Comparison of ENCODE assay signal across 18 cellular contexts in genomic region chrX:108130889-108131288, GRCh38. TPM values are rescaled to one million over a fixed set of nuclear protein-coding genes. Genes with fewer than 3 reads are reported as not detected.
DNase-seq lines count a peak whose midpoint lies in the region; ATAC-seq, FAIRE-seq and TF ChIP-seq lines count a peak whose summit lies in the region.
"Had no signal": no experiment of that assay in that cellular context is flagged by ENCODE, and none has a peak within 500 bp of the region (broad histone marks: within the 10 kb centered on the region; RNA-seq: fewer than 3 reads in every experiment).

No MANE protein-coding gene starts in this region.

- TF ChIP-seq POLR2A in HepG2 (IDR thresholded peaks at IDR 0.05; ENCODE audit: insufficient read depth in 1 of 2, low read depth in 2 of 2, low read length in 2 of 2), result no peak
- no peak for TF ChIP-seq POLR2A in right lobe of liver (IDR thresholded peaks at IDR 0.05)

- no peaks in the 10 kb centered on the region for H4K20me1 ChIP-seq in HepG2 (ENCODE audit: insufficient read depth, low read length)
- no peaks in the 10 kb centered on the region for H4K20me1 ChIP-seq in PC-3 (ENCODE audit: low read length)
- H4K20me1 ChIP-seq in GM23338 (replicated peaks; ENCODE audit: insufficient read depth), result no peaks in the 10 kb centered on the region

- peaks cover 27% of the 10 kb centered on the region for H3K4me1 Mint-ChIP-seq in endothelial cell (ENCODE audit: unreplicated experiment)
- H3K4me1 Mint-ChIP-seq in GM23338, result peaks cover 11% of the 10 kb centered on the region
- H3K4me1 Mint-ChIP-seq: CD8-positive, alpha-beta memory T cell; IgD-negative memory B cell had no signal

- no peaks in the 10 kb centered on the region for H3K4me1 ChIP-seq in HepG2 (ENCODE audit: insufficient read depth, low read length)
- H3K4me1 ChIP-seq in right lobe of liver, result no peaks in the 10 kb centered on the region
- peaks cover 16% of the 10 kb centered on the region for H3K4me1 ChIP-seq in PC-3 (ENCODE audit: insufficient read depth, low read length)
- H3K4me1 ChIP-seq in GM23338 (ENCODE audit: insufficient read depth), result peaks cover 4% of the 10 kb centered on the region; the same call in 1 of the 2 replicates
- H3K4me1 ChIP-seq: BLaER1, Caco-2 had no signal

- H3K79me2 ChIP-seq in HepG2 (ENCODE audit: insufficient read depth, low read length), result no peaks in the 10 kb centered on the region
- no peaks in the 10 kb centered on the region for H3K79me2 ChIP-seq in PC-3 (ENCODE audit: low read length)
- H3K79me2 ChIP-seq in GM23338 (replicated peaks; ENCODE audit: insufficient read depth), result no peaks in the 10 kb centered on the region

- no peaks in the 10 kb centered on the region for H3K9me3 Mint-ChIP-seq in endothelial cell (ENCODE audit: unreplicated experiment)
- no peaks in the 10 kb centered on the region for H3K9me3 Mint-ChIP-seq in GM23338
- H3K9me3 Mint-ChIP-seq: CD8-positive, alpha-beta memory T cell; IgD-negative memory B cell had no signal

- POLR2A ChIA-PET in HepG2 (lab: Yijun Ruan, JAX) (no interaction called here), PC-3 (lab: Charles Lee; ENCODE audit: unreplicated experiment) (no interaction called here)

- TF ChIP-seq CTCF in HepG2 (CRISPR knock-in tag; IDR thresholded peaks at IDR 0.05) (no peak), right lobe of liver (IDR thresholded peaks at IDR 0.05) (no peak), PC-3 (conservative IDR thresholded peaks at IDR 0.05; ENCODE audit: low read depth, low read length) (no peak), endothelial cell (IDR thresholded peaks at IDR 0.05; ENCODE audit: unreplicated experiment) (no peak), GM23338 (conservative IDR thresholded peaks at IDR 0.05; ENCODE audit: low read depth in 2 of 2) (no peak)

- WGBS in HepG2 (ENCODE audit: low lambda C conversion rate), result no CpG with 5 or more reads among the region's 1 CpG
- WGBS in right lobe of liver (ENCODE audit: insufficient coverage, low coverage, low lambda C conversion rate, missing lambda C conversion rate), result no CpG with 5 or more reads among the region's 1 CpG

- H3K27ac ChIP-seq in HepG2 (ENCODE audit: extremely low read length, insufficient read depth, low read length) (no peak overlapping the region), right lobe of liver (no peak overlapping the region), PC-3 (ENCODE audit: low read length) (peak overlapping the region; percentile 40), GM23338 (ENCODE audit: low read depth) (no peak overlapping the region)
- H3K27ac ChIP-seq: BLaER1, HL-60 had no signal

- intact Hi-C loops in HepG2 (cut with micrococcal nuclease; ENCODE audit: unreplicated experiment) (no loop called here), right lobe of liver (cut with DNase I) (no loop called here), PC-3 (cut with micrococcal nuclease) (no loop called here)

- no TSS peak for BruUV-seq in HepG2 (replicated peaks; lab: Mats Ljungman, UMichigan)
- BruUV-seq in PC-3 (replicated peaks; lab: Mats Ljungman, UMichigan), result no TSS peak

- H3K27me3 ChIP-seq in HepG2 (ENCODE audit: control insufficient read depth in 1 of 2, insufficient read depth in 2 of 2, low read length in 2 of 2) (no peaks in the 10 kb centered on the region), right lobe of liver (no peaks in the 10 kb centered on the region), PC-3 (ENCODE audit: low read length) (no peaks in the 10 kb centered on the region), GM23338 (ENCODE audit: insufficient read depth) (no peaks in the 10 kb centered on the region)

- H3K9me3 ChIP-seq in HepG2 (ENCODE audit: low read length) (no peaks in the 10 kb centered on the region), right lobe of liver (no peaks in the 10 kb centered on the region), PC-3 (ENCODE audit: low read length) (no peaks in the 10 kb centered on the region)
- H3K9me3 ChIP-seq: BLaER1, Caco-2, HAP-1 had no signal

- peak overlapping the region; percentile 76 for H3K27ac Mint-ChIP-seq in endothelial cell (ENCODE audit: unreplicated experiment)
- no peak overlapping the region for H3K27ac Mint-ChIP-seq in GM23338
- H3K27ac Mint-ChIP-seq: CD8-positive, alpha-beta memory T cell; IgD-negative memory B cell had no signal

- no peak for ATAC-seq in HepG2
- no peak for ATAC-seq in right lobe of liver
- ATAC-seq in PC-3, result 0 out of 2 replicates have a peak, but pooled peaks have one; percentile 13
- ATAC-seq in GM23338, result no peak

- H3K4me3 ChIP-seq in HepG2 (replicated peaks in 1 of 3; ENCODE audit: insufficient read depth in 1 of 3, low read depth in 2 of 3, low read length in 3 of 3) (no peak overlapping the region), right lobe of liver (no peak overlapping the region), PC-3 (ENCODE audit: low read length) (no peak overlapping the region), GM23338 (no peak overlapping the region)
- H3K4me3 ChIP-seq: BLaER1, HAP-1 had no signal

- H3F3A ChIP-seq in PC-3 (ENCODE audit: low read length, unreplicated experiment) (no peaks in the 10 kb centered on the region), GM23338 (replicated peaks; ENCODE audit: low read depth) (no peaks in the 10 kb centered on the region)

- H3K36me3 ChIP-seq in HepG2 (replicated peaks in 1 of 2; ENCODE audit: control insufficient read depth in 1 of 2, insufficient read depth in 2 of 2, low read length in 2 of 2), result no peaks in the 10 kb centered on the region
- peaks cover 0 to 7% (median 0%) of the 10 kb centered on the region in 4 donors for H3K36me3 ChIP-seq in right lobe of liver
- peaks cover 9% of the 10 kb centered on the region for H3K36me3 ChIP-seq in PC-3 (ENCODE audit: low read depth, low read length)
- H3K36me3 ChIP-seq in GM23338 (ENCODE audit: insufficient read depth), result no peaks in the 10 kb centered on the region
- H3K36me3 ChIP-seq: HAP-1 had no signal

- TF ChIP-seq RAD21 in HepG2 (CRISPR knock-in tag; IDR thresholded peaks at IDR 0.05), result no peak

- DNase-seq in HepG2 (ENCODE audit: low spot score) (no peak), right lobe of liver (no peak), PC-3 (no peak), endothelial cell (ENCODE audit: low spot score) (no peak), NCI-H187 treated with DMSO at 0.1 percent for 48 hours (lab: John Stamatoyannopoulos, UW) (no peak), GM23338 (ENCODE audit: low spot score) (no peak), NCI-H526 (lab: John Stamatoyannopoulos, UW) (no peak)
- DNase-seq: AML-193; Caco-2; CD8-positive, alpha-beta memory T cell; DND-41; GDM1 had no signal

- H3K27me3 Mint-ChIP-seq in endothelial cell (ENCODE audit: unreplicated experiment) (no peaks in the 10 kb centered on the region), GM23338 (ENCODE audit: insufficient read depth, low read depth, poor library complexity) (no peaks in the 10 kb centered on the region)
- H3K27me3 Mint-ChIP-seq: CD8-positive, alpha-beta memory T cell had no signal

- H3K9me2 ChIP-seq in PC-3 (replicated peaks; ENCODE audit: low read length), result no peaks in the 10 kb centered on the region
- H3K9me2 ChIP-seq in GM23338 (ENCODE audit: insufficient read depth), result no peaks in the 10 kb centered on the region

- no peak for TF ChIP-seq EP300 in HepG2 (IDR thresholded peaks at IDR 0.05; ENCODE audit: low read depth in 2 of 2, low read length in 2 of 2)
- no peak for TF ChIP-seq EP300 in HepG2 (CRISPR knock-in tag; IDR thresholded peaks at IDR 0.05; ENCODE audit: borderline replicate concordance)

- H3K4me2 ChIP-seq in HepG2 (ENCODE audit: low read depth, low read length) (no peak overlapping the region), PC-3 (ENCODE audit: low read length) (peak overlapping the region; percentile 35), GM23338 (no peak overlapping the region)
- H3K4me2 ChIP-seq: BLaER1 had no signal

- in situ Hi-C loops in HepG2 (cut with HindIII; ENCODE audit: extremely low pct_ligation_motif_present, low pct_unique_long_range_greater_than_20kb), result no loop called here

- H3K36me3 Mint-ChIP-seq in endothelial cell (ENCODE audit: low read depth, unreplicated experiment), result no peaks in the 10 kb centered on the region
- no peaks in the 10 kb centered on the region for H3K36me3 Mint-ChIP-seq in GM23338 (ENCODE audit: low read depth)

- H3K4me3 Mint-ChIP-seq in endothelial cell (ENCODE audit: unreplicated experiment) (no peak overlapping the region), GM23338 (no peak overlapping the region)
- H3K4me3 Mint-ChIP-seq: CD8-positive, alpha-beta memory T cell; IgD-negative memory B cell had no signal

- no peak for FAIRE-seq in HepG2 (lab: Jason Lieb, UNC)
- FAIRE-seq: GM12892, H1 had no signal

- CTCF ChIA-PET in HepG2 (lab: Yijun Ruan, JAX; ENCODE audit: low intra/inter-chr PET ratio, low total read pairs), result no interaction called here
- CTCF ChIA-PET in PC-3 (lab: Charles Lee), result interaction anchor here (0.8 kb wide), 1 partner anchor 9 kb away, joined by 3 read pairs; no protein-coding TSS in a partner anchor

- H3K9ac ChIP-seq in HepG2 (ENCODE audit: insufficient read depth, low read depth, low read length) (no peak overlapping the region), PC-3 (ENCODE audit: low read length) (no peak overlapping the region)
- H3K9ac ChIP-seq: BLaER1 had no signal

- H2AFZ ChIP-seq in HepG2 (ENCODE audit: low read length) (no peak overlapping the region), PC-3 (ENCODE audit: low read length) (no peak overlapping the region), GM23338 (no peak overlapping the region)

RNA-seq across cellular contexts. Expression of gene ATG4A, which starts 39.3 kb away (rescaled TPM):
- 6.3 and 10.5 TPM in 2 replicates for total RNA-seq in HepG2 (2016; rRNA removed; fragmentation: Illumina TruSeq; extraction: Trizol)
- 1.0 and 1.5 TPM in 2 replicates for total RNA-seq in HepG2 (2016; cell fraction: cytosol; rRNA removed; fragmentation: Illumina TruSeq; extraction: Trizol; ENCODE audit: low read depth)
- total RNA-seq in HepG2 (2016; cell fraction: insoluble cytoplasmic fraction; rRNA removed; fragmentation: Illumina TruSeq; extraction: Trizol), result 5.5 and 9.2 TPM in 2 replicates
- total RNA-seq in HepG2 (2016; cell fraction: membrane; rRNA removed; fragmentation: Illumina TruSeq; extraction: Trizol), result 4.7 and 4.9 TPM in 2 replicates
- total RNA-seq in HepG2 (2016; cell fraction: nucleus; rRNA removed; fragmentation: Illumina TruSeq; extraction: Trizol), result 3.6 and 4.0 TPM in 2 replicates
- polyA plus RNA-seq in HepG2 (2011; rRNA removed), result 3.0 and 3.3 TPM in 2 replicates
- polyA plus RNA-seq in HepG2 (2011; cell fraction: cytosol; rRNA removed), result 1.3 and 2.3 TPM in 2 replicates
- 1.8 and 2.1 TPM in 2 replicates for polyA plus RNA-seq in HepG2 (2011; cell fraction: nucleus; rRNA removed)
- polyA plus RNA-seq in HepG2 (2012), result 2.3 and 2.9 TPM in 2 replicates
- polyA plus RNA-seq in HepG2 (2016; cell fraction: cytosol; fragmentation: Illumina TruSeq; extraction: Trizol; ENCODE audit: low read depth), result 0.97 and 1.4 TPM in 2 replicates
- polyA plus RNA-seq in HepG2 (2016; cell fraction: insoluble cytoplasmic fraction; fragmentation: Illumina TruSeq; extraction: Trizol; ENCODE audit: low read depth), result 8.4 and 10.2 TPM in 2 replicates
- 3.1 and 4.0 TPM in 2 replicates for polyA plus RNA-seq in HepG2 (2016; cell fraction: membrane; fragmentation: Illumina TruSeq; extraction: Trizol; ENCODE audit: low read depth)
- 7.6 and 8.0 TPM in 2 replicates for polyA plus RNA-seq in HepG2 (2016; cell fraction: nucleus; fragmentation: Illumina TruSeq; extraction: Trizol; ENCODE audit: insufficient read depth, low read depth)
- polyA minus RNA-seq in HepG2 (2011; rRNA and poly(A)+ RNA removed; ENCODE audit: low replicate concordance), result 2.2 and 8.2 TPM in 2 replicates
- 2.7 and 4.2 TPM in 2 replicates for polyA minus RNA-seq in HepG2 (2011; cell fraction: cytosol; rRNA and poly(A)+ RNA removed)
- 2.3 and 6.5 TPM in 2 replicates for polyA minus RNA-seq in HepG2 (2011; cell fraction: nucleus; rRNA and poly(A)+ RNA removed)
- total RNA-seq in right lobe of liver, result 10 to 100 TPM; 11.7 to 16.4 (median 12.1) TPM
- total RNA-seq in PC-3 (2014; rRNA removed), result 15.0 and 21.0 TPM in 2 replicates
- 23.4 TPM for total RNA-seq in endothelial cell (ENCODE audit: unreplicated experiment)
- total RNA-seq in GM23338 (2014; rRNA removed; shearing (Covaris generic)), result 1.1 and 2.8 TPM in 2 replicates
- 1.2 and 2.1 TPM in 2 replicates for polyA plus RNA-seq in GM23338 (2016; fragmentation: Nextera tagmentation; extraction: Ambion mirVana)

RNA-seq across cellular contexts. Expression of gene PSMD10, which starts 39.5 kb away (rescaled TPM):
- total RNA-seq in HepG2 (2016; rRNA removed; fragmentation: Illumina TruSeq; extraction: Trizol) (65.3 and 105 TPM in 2 replicates), right lobe of liver (10 to 100 TPM; 10.1 to 23.1 (median 17.1) TPM), PC-3 (2014; rRNA removed) (88.2 and 102 TPM in 2 replicates), endothelial cell (ENCODE audit: unreplicated experiment) (49.2 TPM)
- 10.2 and 11.0 TPM in 2 replicates for total RNA-seq in HepG2 (2016; cell fraction: cytosol; rRNA removed; fragmentation: Illumina TruSeq; extraction: Trizol; ENCODE audit: low read depth)
- 65.9 and 116 TPM in 2 replicates for total RNA-seq in HepG2 (2016; cell fraction: insoluble cytoplasmic fraction; rRNA removed; fragmentation: Illumina TruSeq; extraction: Trizol)
- 20.0 and 23.4 TPM in 2 replicates for total RNA-seq in HepG2 (2016; cell fraction: membrane; rRNA removed; fragmentation: Illumina TruSeq; extraction: Trizol)
- total RNA-seq in HepG2 (2016; cell fraction: nucleus; rRNA removed; fragmentation: Illumina TruSeq; extraction: Trizol), result 23.9 and 24.4 TPM in 2 replicates
- polyA plus RNA-seq in HepG2 (2011; rRNA removed) (41.9 and 56.4 TPM in 2 replicates), GM23338 (2016; fragmentation: Nextera tagmentation; extraction: Ambion mirVana) (52.8 and 61.2 TPM in 2 replicates)
- 37.0 and 54.8 TPM in 2 replicates for polyA plus RNA-seq in HepG2 (2011; cell fraction: cytosol; rRNA removed)
- 7.5 and 11.9 TPM in 2 replicates for polyA plus RNA-seq in HepG2 (2011; cell fraction: nucleus; rRNA removed)
- 48.2 and 48.7 TPM in 2 replicates for polyA plus RNA-seq in HepG2 (2012)
- 9.3 and 9.4 TPM in 2 replicates for polyA plus RNA-seq in HepG2 (2016; cell fraction: cytosol; fragmentation: Illumina TruSeq; extraction: Trizol; ENCODE audit: low read depth)
- 101 and 109 TPM in 2 replicates for polyA plus RNA-seq in HepG2 (2016; cell fraction: insoluble cytoplasmic fraction; fragmentation: Illumina TruSeq; extraction: Trizol; ENCODE audit: low read depth)
- 14.3 and 16.3 TPM in 2 replicates for polyA plus RNA-seq in HepG2 (2016; cell fraction: membrane; fragmentation: Illumina TruSeq; extraction: Trizol; ENCODE audit: low read depth)
- polyA plus RNA-seq in HepG2 (2016; cell fraction: nucleus; fragmentation: Illumina TruSeq; extraction: Trizol; ENCODE audit: insufficient read depth, low read depth), result 29.3 and 31.7 TPM in 2 replicates
- 14.0 and 23.7 TPM in 2 replicates for polyA minus RNA-seq in HepG2 (2011; rRNA and poly(A)+ RNA removed; ENCODE audit: low replicate concordance)
- 18.8 and 21.3 TPM in 2 replicates for polyA minus RNA-seq in HepG2 (2011; cell fraction: cytosol; rRNA and poly(A)+ RNA removed)
- 12.8 and 13.1 TPM in 2 replicates for polyA minus RNA-seq in HepG2 (2011; cell fraction: nucleus; rRNA and poly(A)+ RNA removed)
- total RNA-seq in GM23338 (2014; rRNA removed; shearing (Covaris generic)), result 53.0 and 71.1 TPM in 2 replicates
